In genomic region chr12:29796823-29797263, GRCh38 we compare ENCODE assay signal across 7 cellular contexts. TPM values are rescaled to one million over a fixed set of nuclear protein-coding genes. Genes with fewer than 3 reads are reported as not detected.
DNase-seq lines count a peak whose midpoint lies in the region; ATAC-seq, FAIRE-seq and TF ChIP-seq lines count a peak whose summit lies in the region.

No MANE protein-coding gene starts in this region.

- no peak for ATAC-seq in HG03439 (IDR thresholded peaks at IDR 0.05; ENCODE audit: unreplicated experiment)

- no peaks in the 10 kb centered on the region for H3K36me3 ChIP-seq in colonic mucosa
- no peaks in the 10 kb centered on the region for H3K36me3 ChIP-seq in vagina

- no peak for FAIRE-seq in HTR-8/SVneo (lab: Jason Lieb, UNC)

- no peaks in the 10 kb centered on the region for H3K27me3 ChIP-seq in colonic mucosa
- H3K27me3 ChIP-seq in vagina: no peaks in the 10 kb centered on the region

- intact Hi-C loops in colonic mucosa (cut with DNase I): no loop called here
- intact Hi-C loops in vagina (cut with DNase I): no loop called here

- no peak overlapping the region for H3K9ac ChIP-seq in colonic mucosa (ENCODE audit: low read depth in 2 of 2, low read length in 2 of 2)

- in situ Hi-C loops in KBM-7 (cut with MboI; ENCODE audit: low pct_unique_long_range_greater_than_20kb, low sequenced_read_pairs): no loop called here

- no peaks in the 10 kb centered on the region for H3K4me1 ChIP-seq in colonic mucosa
- H3K4me1 ChIP-seq in vagina: peaks cover 20% of the 10 kb centered on the region

- TF ChIP-seq CTCF in colonic mucosa (IDR thresholded peaks at IDR 0.05) (no peak), vagina (IDR thresholded peaks at IDR 0.05) (no peak)

- TF ChIP-seq POLR2A in vagina (IDR thresholded peaks at IDR 0.05): no peak

- H3K9me3 ChIP-seq in colonic mucosa: no peaks in the 10 kb centered on the region
- H3K9me3 ChIP-seq in vagina: no peaks in the 10 kb centered on the region

- DNase-seq in HTR-8/SVneo (ENCODE audit: insufficient read length, low spot score): peak; percentile 23
- peak; percentile 22 for DNase-seq in colonic mucosa
- peak; percentile 44 for DNase-seq in left kidney (ENCODE audit: low read depth, low spot score)
- DNase-seq in vagina (ENCODE audit: extremely low spot score in 2 of 2): no peak
- no peak for DNase-seq in KBM-7
- no peak for DNase-seq in cerebellar nuclear complex (lab: John Stamatoyannopoulos, UW)

- H3K27ac ChIP-seq in colonic mucosa: no peak overlapping the region
- H3K27ac ChIP-seq in vagina: peak overlapping the region; percentile 24

- no peak overlapping the region for H3K4me3 ChIP-seq in colonic mucosa
- H3K4me3 ChIP-seq in vagina: no peak overlapping the region

RNA-seq across cellular contexts. Expression of gene TMTC1, which starts 13.1 kb away (rescaled TPM):
- total RNA-seq in colonic mucosa (1 to 10 TPM; 3.3 to 6.3 TPM), vagina (63.8 TPM)

Comparison
In these comparisons a context has a peak if more than half of its experiments do, and no peak if none do; other contexts are left out.
1. DNase-seq: peak in HTR-8/SVneo (single experiment), colonic mucosa (single experiment) and left kidney (single experiment); none in vagina (0 of 2), KBM-7 (single experiment) and cerebellar nuclear complex (0 of 2).